Comparison of ENCODE assay signal across 8 cellular contexts in genomic region chr6:32944265-32944664, GRCh38. TPM values are rescaled to one million over a fixed set of nuclear protein-coding genes. Genes with fewer than 3 reads are reported as not detected.
DNase-seq lines count a peak whose midpoint lies in the region; ATAC-seq, FAIRE-seq and TF ChIP-seq lines count a peak whose summit lies in the region.

No MANE protein-coding gene starts in this region.

- no peak for TF ChIP-seq CTCF in OCI-LY1 (IDR thresholded peaks at IDR 0.05; ENCODE audit: low read length)
- no peak for TF ChIP-seq CTCF in upper lobe of right lung (IDR thresholded peaks at IDR 0.05)
- TF ChIP-seq CTCF in osteocyte (IDR thresholded peaks at IDR 0.05): no peak

- H3K27ac Mint-ChIP-seq in osteocyte (ENCODE audit: unreplicated experiment): no peak overlapping the region

- H3K27me3 ChIP-seq in OCI-LY1 (ENCODE audit: insufficient read depth, low read length) (no peaks in the 10 kb centered on the region), upper lobe of right lung (no peaks in the 10 kb centered on the region)

- H3K4me3 Mint-ChIP-seq in osteocyte (ENCODE audit: unreplicated experiment): no peak overlapping the region

- no peaks in the 10 kb centered on the region for H3K9me3 Mint-ChIP-seq in osteocyte (ENCODE audit: unreplicated experiment)

- H3K4me3 ChIP-seq in OCI-LY1 (ENCODE audit: low read depth, low read length, poor library complexity, severe bottlenecking) (peak overlapping the region; percentile 63), upper lobe of right lung (peak overlapping the region; percentile 14)

- H3F3A ChIP-seq in OCI-LY1 (ENCODE audit: insufficient read depth, low read length): peaks cover 16% of the 10 kb centered on the region; the same call in 1 of the 2 replicates

- intact Hi-C loops in upper lobe of right lung (cut with DNase I): no loop called here

- ATAC-seq in HG02610 (IDR thresholded peaks at IDR 0.05; ENCODE audit: unreplicated experiment): peak; percentile 52
- ATAC-seq in upper lobe of right lung: peak; percentile 74

- no peaks in the 10 kb centered on the region for H3K9me2 ChIP-seq in OCI-LY1 (ENCODE audit: low read depth, low read length)

- no peak overlapping the region for H2AFZ ChIP-seq in OCI-LY1 (ENCODE audit: low read length)

- H3K4me1 Mint-ChIP-seq in osteocyte (ENCODE audit: unreplicated experiment): no peaks in the 10 kb centered on the region

- H3K27me3 Mint-ChIP-seq in osteocyte (ENCODE audit: unreplicated experiment): peaks cover 72% of the 10 kb centered on the region

- no peaks in the 10 kb centered on the region for H3K79me2 ChIP-seq in OCI-LY1 (ENCODE audit: insufficient read depth, low read length)

- peak overlapping the region; percentile 99 for H3K27ac ChIP-seq in OCI-LY1 (ENCODE audit: low read depth, low read length, poor library complexity, severe bottlenecking)
- peak overlapping the region; percentile 72 for H3K27ac ChIP-seq in upper lobe of right lung

- H3K4me1 ChIP-seq in OCI-LY1 (ENCODE audit: insufficient read depth, low read length, severe bottlenecking): peaks cover 94% of the 10 kb centered on the region
- H3K4me1 ChIP-seq in upper lobe of right lung: peaks cover 39% of the 10 kb centered on the region

- H3K9ac ChIP-seq in OCI-LY1 (ENCODE audit: low read length): peak overlapping the region; percentile 80

- peak; percentile 98 for FAIRE-seq in GM18507 (lab: Jason Lieb, UNC)

- peak overlapping the region; percentile 90 for H3K4me2 ChIP-seq in OCI-LY1 (ENCODE audit: low read length)

- H4K20me1 ChIP-seq in OCI-LY1 (ENCODE audit: insufficient read depth, low read length): no peaks in the 10 kb centered on the region

- no peaks in the 10 kb centered on the region for H3K36me3 ChIP-seq in OCI-LY1 (ENCODE audit: insufficient read depth, low read length)
- no peaks in the 10 kb centered on the region for H3K36me3 ChIP-seq in upper lobe of right lung

- H3K36me3 Mint-ChIP-seq in osteocyte (ENCODE audit: unreplicated experiment): no peaks in the 10 kb centered on the region

- DNase-seq in GM18507 (ENCODE audit: extremely low spot score, insufficient read length, low read depth) (peak; percentile 54), upper lobe of right lung (no peak), osteocyte (ENCODE audit: extremely low spot score, unreplicated experiment) (no peak), HT-29 (ENCODE audit: low spot score) (no peak), NCI-H1092 (lab: John Stamatoyannopoulos, UW) (no peak)
- peak; percentile 6 for DNase-seq in effector CD8-positive, alpha-beta T cell (lab: John Stamatoyannopoulos, UW)

- H3K9me3 ChIP-seq in OCI-LY1 (ENCODE audit: low read length): no peaks in the 10 kb centered on the region; the same call in 1 of the 2 replicates
- no peaks in the 10 kb centered on the region for H3K9me3 ChIP-seq in upper lobe of right lung

RNA-seq across cellular contexts. Expression of gene HLA-DMB, which starts 3.4 kb away (rescaled TPM):
- 140 TPM for total RNA-seq in upper lobe of right lung
- total RNA-seq in osteocyte: not detected in 2 replicates
- total RNA-seq in HT-29 (2014; rRNA removed; shearing (Covaris generic)): 2.1 and 3.3 TPM in 2 replicates

RNA-seq across cellular contexts. Expression of gene HLA-DMA, which starts 8.6 kb away (rescaled TPM):
- total RNA-seq in upper lobe of right lung (197 TPM), osteocyte (1.3 and 3.0 TPM in 2 replicates)
- total RNA-seq in HT-29 (2014; rRNA removed; shearing (Covaris generic)): 8.5 and 9.0 TPM in 2 replicates

RNA-seq across cellular contexts. Expression of gene BRD2, which starts 24.1 kb away (rescaled TPM):
- total RNA-seq in upper lobe of right lung (155 TPM), osteocyte (166 and 168 TPM in 2 replicates)
- 144 and 147 TPM in 2 replicates for total RNA-seq in HT-29 (2014; rRNA removed; shearing (Covaris generic))

Comparison
In these comparisons a context has a peak if more than half of its experiments do, and no peak if none do; other contexts are left out.
1. DNase-seq: peak in GM18507 (single experiment) and effector CD8-positive, alpha-beta T cell (single experiment); none in upper lobe of right lung (single experiment), osteocyte (single experiment), HT-29 (single experiment) and NCI-H1092 (single experiment).
2. RNA of gene HLA-DMB, which starts 3.4 kb away (total RNA-seq): 140 TPM in upper lobe of right lung (single experiment); 2.1 to 3.3 TPM in HT-29 and not detected in osteocyte; every median in the first group is over 10 times any median in the second.
3. RNA of gene HLA-DMA, which starts 8.6 kb away (total RNA-seq): 197 TPM in upper lobe of right lung (single experiment); 8.5 to 9.0 TPM in HT-29 and 1.3 to 3.0 TPM in osteocyte; every median in the first group is over 10 times any median in the second.